24 cellular contexts compared by ENCODE assay signal in genomic region chr21:42864286-42864685, GRCh38. TPM values are rescaled to one million over a fixed set of nuclear protein-coding genes. Genes with fewer than 3 reads are reported as not detected.
DNase-seq lines count a peak whose midpoint lies in the region; ATAC-seq and TF ChIP-seq lines count a peak whose summit lies in the region.
"Had no signal": no experiment of that assay in that cellular context is flagged by ENCODE, and none has a peak within 500 bp of the region (broad histone marks: within the 10 kb centered on the region; RNA-seq: fewer than 3 reads in every experiment).

No MANE protein-coding gene starts in this region.

- peak overlapping the region; percentile 45 for H3K27ac Mint-ChIP-seq in stimulated activated naive CD8-positive, alpha-beta T cell treated with anti-CD3 and anti-CD28 coated beads, Interleukin-15, Interleukin-2, amounts not matched to agents 100 ng/mL and 50 ng/mL, for 24 hours
- peak overlapping the region; percentile 69 for H3K27ac Mint-ChIP-seq in activated T-helper 17 cell treated with anti-CD3 and anti-CD28 coated beads, Interleukin-2, amount 50 U/mL, for 72 hours
- peak overlapping the region; percentile 97 for H3K27ac Mint-ChIP-seq in glutamatergic neuron (ENCODE audit: unreplicated experiment)
- H3K27ac Mint-ChIP-seq: activated T-cell treated with anti-CD3 and anti-CD28 coated beads, Interleukin-2, amount 50 U/mL, for 24 hours had no signal

- no peaks in the 10 kb centered on the region for H3K9me3 Mint-ChIP-seq in stimulated activated naive CD8-positive, alpha-beta T cell treated with anti-CD3 and anti-CD28 coated beads, Interleukin-15, Interleukin-2, amounts not matched to agents 100 ng/mL and 50 ng/mL, for 24 hours
- H3K9me3 Mint-ChIP-seq in activated T-helper 17 cell treated with anti-CD3 and anti-CD28 coated beads, Interleukin-2, amount 50 U/mL, for 72 hours: no peaks in the 10 kb centered on the region
- H3K9me3 Mint-ChIP-seq in glutamatergic neuron (ENCODE audit: unreplicated experiment): peaks cover 12% of the 10 kb centered on the region
- H3K9me3 Mint-ChIP-seq: activated T-cell treated with anti-CD3 and anti-CD28 coated beads, Interleukin-2, amount 50 U/mL, for 24 hours had no signal

- H3K4me3 ChIP-seq in HAP-1: no peak overlapping the region
- H3K4me3 ChIP-seq: body of pancreas, PC-9, smooth muscle cell, tibial artery had no signal

- no peak for TF ChIP-seq CTCF in glutamatergic neuron (IDR thresholded peaks at IDR 0.05; ENCODE audit: partially characterized antibody, unreplicated experiment)

- peaks cover 25% of the 10 kb centered on the region for H3K4me1 Mint-ChIP-seq in stimulated activated naive CD8-positive, alpha-beta T cell treated with anti-CD3 and anti-CD28 coated beads, Interleukin-15, Interleukin-2, amounts not matched to agents 100 ng/mL and 50 ng/mL, for 24 hours (ENCODE audit: low read depth)
- H3K4me1 Mint-ChIP-seq in activated T-helper 17 cell treated with anti-CD3 and anti-CD28 coated beads, Interleukin-2, amount 50 U/mL, for 72 hours: peaks cover 16% of the 10 kb centered on the region
- H3K4me1 Mint-ChIP-seq in glutamatergic neuron (ENCODE audit: low read depth, unreplicated experiment): peaks cover 20% of the 10 kb centered on the region

- no peaks in the 10 kb centered on the region for H3K27me3 Mint-ChIP-seq in stimulated activated naive CD8-positive, alpha-beta T cell treated with anti-CD3 and anti-CD28 coated beads, Interleukin-15, Interleukin-2, amounts not matched to agents 100 ng/mL and 50 ng/mL, for 24 hours
- H3K27me3 Mint-ChIP-seq in activated T-helper 17 cell treated with anti-CD3 and anti-CD28 coated beads, Interleukin-2, amount 50 U/mL, for 72 hours: no peaks in the 10 kb centered on the region
- peaks cover 4% of the 10 kb centered on the region for H3K27me3 Mint-ChIP-seq in glutamatergic neuron (ENCODE audit: unreplicated experiment)
- H3K27me3 Mint-ChIP-seq: activated T-cell treated with anti-CD3 and anti-CD28 coated beads, Interleukin-2, amount 50 U/mL, for 24 hours had no signal

- peaks cover 85% of the 10 kb centered on the region for H3K36me3 ChIP-seq in HAP-1 (replicated peaks)

- in situ Hi-C loops in HAP-1 (cut with MboI; ENCODE audit: low sequenced_read_pairs): no loop called here

- peaks cover 65% of the 10 kb centered on the region for H3K36me3 Mint-ChIP-seq in stimulated activated naive CD8-positive, alpha-beta T cell treated with anti-CD3 and anti-CD28 coated beads, Interleukin-15, Interleukin-2, amounts not matched to agents 100 ng/mL and 50 ng/mL, for 24 hours (ENCODE audit: low read depth)
- H3K36me3 Mint-ChIP-seq in activated T-helper 17 cell treated with anti-CD3 and anti-CD28 coated beads, Interleukin-2, amount 50 U/mL, for 72 hours (ENCODE audit: low read depth): peaks cover 83% of the 10 kb centered on the region
- peaks cover 4% of the 10 kb centered on the region for H3K36me3 Mint-ChIP-seq in glutamatergic neuron (ENCODE audit: unreplicated experiment)

- no peaks in the 10 kb centered on the region for H3K9me3 ChIP-seq in HAP-1
- H3K9me3 ChIP-seq: body of pancreas, tibial artery had no signal

- H3K27ac ChIP-seq in temporal lobe (ENCODE audit: low read depth, low read length): peak overlapping the region; percentile 77
- H3K27ac ChIP-seq: body of pancreas, PC-9, tibial artery had no signal

- no peaks in the 10 kb centered on the region for H3K4me1 ChIP-seq in HAP-1
- H3K4me1 ChIP-seq: body of pancreas, tibial artery had no signal

- H3K27me3 ChIP-seq in HAP-1 (ENCODE audit: low read depth): no peaks in the 10 kb centered on the region
- H3K27me3 ChIP-seq: body of pancreas, tibial artery had no signal

- no peak overlapping the region for H3K4me3 Mint-ChIP-seq in stimulated activated naive CD8-positive, alpha-beta T cell treated with anti-CD3 and anti-CD28 coated beads, Interleukin-15, Interleukin-2, amounts not matched to agents 100 ng/mL and 50 ng/mL, for 24 hours
- no peak overlapping the region for H3K4me3 Mint-ChIP-seq in activated T-helper 17 cell treated with anti-CD3 and anti-CD28 coated beads, Interleukin-2, amount 50 U/mL, for 72 hours
- peak overlapping the region; percentile 46 for H3K4me3 Mint-ChIP-seq in glutamatergic neuron (ENCODE audit: unreplicated experiment)
- H3K4me3 Mint-ChIP-seq: activated T-cell treated with anti-CD3 and anti-CD28 coated beads, Interleukin-2, amount 50 U/mL, for 24 hours had no signal

- no peak for DNase-seq in stimulated activated naive CD8-positive, alpha-beta T cell treated with anti-CD3 and anti-CD28 coated beads, Interleukin-15, Interleukin-2, amounts not matched to agents 100 U/mL and 50 U/mL, for 24 hours
- peak; percentile 64 for DNase-seq in glutamatergic neuron
- no peak for DNase-seq in NCI-H1092 treated with DMSO at 0.1 percent for 48 hours (lab: John Stamatoyannopoulos, UW)
- no peak for DNase-seq in HAP-1 (ENCODE audit: low spot score in 2 of 2)
- DNase-seq in T-helper 1 cell: no peak
- DNase-seq: activated CD4-positive, alpha-beta T cell treated with anti-CD3 and anti-CD28 coated beads for 48 hours; activated T-cell treated with anti-CD3 and anti-CD28 coated beads, Interleukin-2, amount 50 U/mL, for 24 hours; body of pancreas; DMS153; effector CD8-positive, alpha-beta T cell; HCEC 1CT; left ventricle myocardium superior; NCI-H1417 treated with DMSO at 0.1 percent for 48 hours; NCI-H2081 treated with DMSO at 0.1 percent for 48 hours; NCI-H526; PC-9; Right ventricle myocardium superior; stimulated activated CD4-positive, alpha-beta T cell treated with anti-CD3 and anti-CD28 coated beads, Interleukin-1b, Interleukin-23, amount 100 ng/mL, for 48 hours; tibial artery had no signal

- no peak for ATAC-seq in stimulated activated naive CD8-positive, alpha-beta T cell treated with anti-CD3 and anti-CD28 coated beads, Interleukin-15, Interleukin-2, amounts not matched to agents 100 U/mL and 50 U/mL, for 24 hours
- no peak for ATAC-seq in activated T-helper 17 cell treated with anti-CD3 and anti-CD28 coated beads, Interleukin-2, amount 50 U/mL, for 72 hours (replicated peaks)
- ATAC-seq: body of pancreas, right cardiac atrium had no signal

RNA-seq across cellular contexts. Expression of gene WDR4, which starts 15.1 kb away (rescaled TPM):
- 10 to 100 TPM; 20.1 to 52.0 TPM for total RNA-seq in activated T-helper 17 cell treated with anti-CD3 and anti-CD28 coated beads, Interleukin-2, amount 50 U/mL, for 72 hours
- total RNA-seq in glutamatergic neuron (ENCODE audit: unreplicated experiment) (15.7 TPM), temporal lobe (10.6 TPM)

RNA-seq across cellular contexts. Expression of gene NDUFV3, which starts 28.8 kb away (rescaled TPM):
- total RNA-seq in activated T-helper 17 cell treated with anti-CD3 and anti-CD28 coated beads, Interleukin-2, amount 50 U/mL, for 72 hours: 10 to 100 TPM; 18.8 to 30.6 TPM
- 33.9 TPM for total RNA-seq in glutamatergic neuron (ENCODE audit: unreplicated experiment)
- 18.7 TPM for total RNA-seq in temporal lobe

Comparison
In these comparisons a context has a peak if more than half of its experiments do, and no peak if none do; other contexts are left out.
1. H3K27ac Mint-ChIP-seq: peak in every context shown above with its lines; median percentile 97 in glutamatergic neuron; 69 in activated T-helper 17 cell treated with anti-CD3 and anti-CD28 coated beads, Interleukin-2, amount 50 U/mL, for 72 hours; 45 in stimulated activated naive CD8-positive, alpha-beta T cell treated with anti-CD3 and anti-CD28 coated beads, Interleukin-15, Interleukin-2, amounts not matched to agents 100 ng/mL and 50 ng/mL, for 24 hours.